Comparison of ENCODE assay signal across 21 cellular contexts in the genomic region with DNA sequence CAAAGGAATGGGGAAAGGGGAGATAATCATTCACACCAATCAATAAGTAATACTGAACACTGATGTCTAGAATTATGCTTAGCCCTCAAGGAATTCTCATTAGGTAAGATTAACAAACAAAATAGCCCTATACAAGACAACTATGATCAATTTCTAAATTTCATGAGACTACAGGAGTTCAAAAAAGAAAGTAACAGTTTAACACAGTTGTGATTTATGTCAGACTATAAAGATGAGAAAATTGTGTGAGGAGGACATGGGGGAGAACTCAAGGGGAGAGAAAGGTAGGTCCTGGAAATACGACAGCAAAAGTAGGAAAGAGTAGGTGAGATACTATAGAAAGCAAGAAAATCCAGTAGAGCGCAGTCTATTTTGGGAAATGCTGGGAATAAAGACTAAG. TPM values are rescaled to one million over a fixed set of nuclear protein-coding genes. Genes with fewer than 3 reads are reported as not detected.
A peak's percentile ranks its signal among the peaks of the same experiment; 100 is the strongest.
DNase-seq lines count a peak whose midpoint lies in the region; ATAC-seq and TF ChIP-seq lines count a peak whose summit lies in the region.
"Had no signal": no experiment of that assay in that cellular context is flagged by ENCODE, and none has a peak within 500 bp of the region (broad histone marks: within the 10 kb centered on the region; RNA-seq: fewer than 3 reads in every experiment).

No MANE protein-coding gene starts in this region.

- no peaks in the 10 kb centered on the region for H3K27me3 Mint-ChIP-seq in CD4-positive, alpha-beta memory T cell
- H3K27me3 Mint-ChIP-seq in immature natural killer cell (ENCODE audit: low read depth in 3 of 3) (peaks cover 0 to 1% (median 0%) of the 10 kb centered on the region in 3 donors), progenitor cell of endocrine pancreas (no peaks in the 10 kb centered on the region)

- intact Hi-C loops in CD4-positive, alpha-beta memory T cell (cut with micrococcal nuclease): no loop called here

- H2AFZ ChIP-seq in SK-N-SH (ENCODE audit: low read depth): no peak overlapping the region
- H2AFZ ChIP-seq: PC-9 had no signal

- no peaks in the 10 kb centered on the region for H3K9me3 ChIP-seq in CD4-positive, alpha-beta memory T cell (ENCODE audit: control insufficient read depth in 1 of 2, low read length in 2 of 2)
- H3K9me3 ChIP-seq in HEK293 (ENCODE audit: control insufficient read depth, insufficient read depth, low read depth, low read length): no peaks in the 10 kb centered on the region
- no peaks in the 10 kb centered on the region for H3K9me3 ChIP-seq in SK-N-SH

- peaks cover 72% of the 10 kb centered on the region for H3K4me1 ChIP-seq in CD4-positive, alpha-beta memory T cell (ENCODE audit: insufficient read depth, low read length)
- H3K4me1 ChIP-seq in HEK293 (ENCODE audit: control insufficient read depth, insufficient read depth, low read length) (peaks cover 7% of the 10 kb centered on the region), SK-N-SH (ENCODE audit: control insufficient read depth in 1 of 2, insufficient read depth in 2 of 2, low read depth in 1 of 2, low read length in 1 of 2) (peaks cover 0 to 2% of the 10 kb centered on the region in 2 experiments; a peak in 1 of 4 replicates)

- H3K4me3 ChIP-seq in CD4-positive, alpha-beta memory T cell (ENCODE audit: low read length in 2 of 2): no peak overlapping the region
- H3K4me3 ChIP-seq in HEK293 (ENCODE audit: low read depth, low read length): no peak overlapping the region
- no peak overlapping the region for H3K4me3 ChIP-seq in SK-N-SH (ENCODE audit: low read depth in 2 of 2, low read length in 1 of 2)
- H3K4me3 ChIP-seq: BLaER1, MG63, PC-9 had no signal

- TF ChIP-seq RAD21 in SK-N-SH (IDR thresholded peaks at IDR 0.05; ENCODE audit: low read length): no peak

- H3K9me2 ChIP-seq in SK-N-SH: no peaks in the 10 kb centered on the region

- peak overlapping the region in 5 of 8 donors; percentile 4 to 51 (median 29) for H3K4me3 Mint-ChIP-seq in CD4-positive, alpha-beta memory T cell
- H3K4me3 Mint-ChIP-seq in immature natural killer cell (peak overlapping the region; percentile 18 to 42 (median 34)), progenitor cell of endocrine pancreas (ENCODE audit: low read depth) (no peak overlapping the region)
- H3K4me3 Mint-ChIP-seq: HFFc6 had no signal

- H3F3A ChIP-seq in SK-N-SH (replicated peaks; ENCODE audit: insufficient read depth): peaks cover 4% of the 10 kb centered on the region

- H3K27ac ChIP-seq in CD4-positive, alpha-beta memory T cell (ENCODE audit: low read depth, low read length): no peak overlapping the region
- no peak overlapping the region for H3K27ac ChIP-seq in HEK293 (ENCODE audit: extremely low read depth, low read depth, low read length)
- no peak overlapping the region for H3K27ac ChIP-seq in SK-N-SH (ENCODE audit: low read depth in 2 of 2, low read length in 1 of 2)
- H3K27ac ChIP-seq: BLaER1, PC-9 had no signal

- H3K36me3 Mint-ChIP-seq in CD4-positive, alpha-beta memory T cell: peaks cover 14 to 23% of the 10 kb centered on the region in 2 donors
- H3K36me3 Mint-ChIP-seq in immature natural killer cell: no peaks in the 10 kb centered on the region
- peaks cover 5% of the 10 kb centered on the region for H3K36me3 Mint-ChIP-seq in progenitor cell of endocrine pancreas (ENCODE audit: insufficient read depth)

- POLR2A ChIA-PET in CD4-positive, alpha-beta memory T cell (lab: Charles Lee; ENCODE audit: partially characterized antibody): no interaction called here
- POLR2A ChIA-PET in HEK293 (lab: Yijun Ruan, JAX) (no interaction called here), SK-N-SH (lab: Yijun Ruan, JAX) (no interaction called here)

- no peaks in the 10 kb centered on the region for H3K36me3 ChIP-seq in CD4-positive, alpha-beta memory T cell (ENCODE audit: insufficient read depth, low read length)
- H3K36me3 ChIP-seq in HEK293 (ENCODE audit: control insufficient read depth in 2 of 2, insufficient read depth in 1 of 2, low read length in 2 of 2): no peaks in the 10 kb centered on the region; a peak in 1 of 3 replicates
- H3K36me3 ChIP-seq in SK-N-SH (replicated peaks in 1 of 2; ENCODE audit: control insufficient read depth in 1 of 2, insufficient read depth in 2 of 2, low read length in 1 of 2): peaks cover 0 to 4% of the 10 kb centered on the region in 2 experiments
- H3K36me3 ChIP-seq: MG63 had no signal

- H3K4me2 ChIP-seq in SK-N-SH: no peak overlapping the region
- H3K4me2 ChIP-seq: BLaER1, PC-9 had no signal

- no peak for DNase-seq in CD4-positive, alpha-beta memory T cell
- DNase-seq in immature natural killer cell (no peak), progenitor cell of endocrine pancreas (ENCODE audit: low spot score, unreplicated experiment) (no peak), SK-N-SH (no peak), NCI-H2081 (lab: John Stamatoyannopoulos, UW) (no peak)
- DNase-seq: DMS79, H7, HFFc6, Kasumi-1, MG63, NCI-H1417 treated with DMSO at 0.1 percent for 48 hours, NCI-H187, NCI-H2227 treated with DMSO at 0.1 percent for 48 hours, NCI-H510A treated with DMSO at 0.1 percent for 48 hours, NCI-H748 treated with DMSO at 0.1 percent for 48 hours, PC-9, RPMI8226, SHP77 had no signal

- peaks cover 100% of the 10 kb centered on the region for H3K79me2 ChIP-seq in SK-N-SH (ENCODE audit: insufficient read depth)

- WGBS in SK-N-SH (ENCODE audit: low lambda C conversion rate): 94% methylated on average over 2 of the region's 2 CpGs

- TF ChIP-seq CTCF in HEK293 (tag by site-specific recombination; IDR thresholded peaks at IDR 0.05): no peak
- no peak for TF ChIP-seq CTCF in progenitor cell of endocrine pancreas (IDR thresholded peaks at IDR 0.05; ENCODE audit: unreplicated experiment)
- TF ChIP-seq CTCF in SK-N-SH (IDR thresholded peaks at IDR 0.05): no peak

- peaks cover 0 to 4% (median 0%) of the 10 kb centered on the region in 8 donors for H3K9me3 Mint-ChIP-seq in CD4-positive, alpha-beta memory T cell
- no peaks in the 10 kb centered on the region for H3K9me3 Mint-ChIP-seq in immature natural killer cell
- H3K9me3 Mint-ChIP-seq in progenitor cell of endocrine pancreas (ENCODE audit: low read depth): peaks cover 6% of the 10 kb centered on the region
- H3K9me3 Mint-ChIP-seq: HFFc6 had no signal

- H3K27me3 ChIP-seq in CD4-positive, alpha-beta memory T cell (ENCODE audit: insufficient read depth, low read length): no peaks in the 10 kb centered on the region
- no peaks in the 10 kb centered on the region for H3K27me3 ChIP-seq in SK-N-SH (ENCODE audit: insufficient read depth)
- H3K27me3 ChIP-seq: BLaER1, MG63 had no signal

- ATAC-seq in HG03045 (IDR thresholded peaks at IDR 0.05; ENCODE audit: unreplicated experiment): no peak

- CTCF ChIA-PET in CD4-positive, alpha-beta memory T cell (lab: Charles Lee; ENCODE audit: partially characterized antibody): no interaction called here
- CTCF ChIA-PET in HEK293 (lab: Yijun Ruan, JAX) (no interaction called here), SK-N-SH (lab: Yijun Ruan, JAX) (no interaction called here)

- no peak for TF ChIP-seq EP300 in SK-N-SH (IDR thresholded peaks at IDR 0.05; ENCODE audit: borderline replicate concordance in 1 of 2, low read depth in 1 of 2, low read length in 1 of 2)

- no peak overlapping the region for H3K9ac ChIP-seq in SK-N-SH
- H3K9ac ChIP-seq: BLaER1 had no signal

- H3K4me1 Mint-ChIP-seq in CD4-positive, alpha-beta memory T cell: peaks cover 55 to 88% (median 73%) of the 10 kb centered on the region in 4 donors
- peaks cover 83 to 93% of the 10 kb centered on the region in 2 donors for H3K4me1 Mint-ChIP-seq in immature natural killer cell
- H3K4me1 Mint-ChIP-seq in progenitor cell of endocrine pancreas (ENCODE audit: low read depth): peaks cover 11% of the 10 kb centered on the region

- H4K20me1 ChIP-seq in SK-N-SH (ENCODE audit: insufficient read depth): peaks cover 94% of the 10 kb centered on the region

- peak overlapping the region in 1 of 7 donors; percentile 3 for H3K27ac Mint-ChIP-seq in CD4-positive, alpha-beta memory T cell
- peak overlapping the region in 5 of 6 donors; percentile 0 to 22 (median 4) for H3K27ac Mint-ChIP-seq in immature natural killer cell
- peak overlapping the region; percentile 20 for H3K27ac Mint-ChIP-seq in progenitor cell of endocrine pancreas
- H3K27ac Mint-ChIP-seq: HFFc6 had no signal

TF ChIP-seq in HEK293, 187 proteins besides CTCF, POLR2A, EP300 and RAD21:
- TF ChIP-seq PRDM1 (tag by site-specific recombination; IDR thresholded peaks at IDR 0.05): peak; percentile 6; the same call in 1 of the 2 replicates
- TF ChIP-seq ZNF132 (tag by site-specific recombination; IDR thresholded peaks at IDR 0.05; ENCODE audit: borderline replicate concordance): no peak

TF ChIP-seq in SK-N-SH, 30 proteins besides CTCF, POLR2A, EP300 and RAD21 (continues in another document):
- TF ChIP-seq RXRA (IDR thresholded peaks at IDR 0.05; ENCODE audit: borderline replicate concordance, low read depth) (no peak), GABPA (IDR thresholded peaks at IDR 0.05; ENCODE audit: low read depth) (no peak), GATA2 (CRISPR knock-in tag; IDR thresholded peaks at IDR 0.05) (no peak), YY1 (IDR thresholded peaks at IDR 0.05; ENCODE audit: low read depth) (no peak), TCF12 (IDR thresholded peaks at IDR 0.05) (no peak)
- TF ChIP-seq, protein P1, sequence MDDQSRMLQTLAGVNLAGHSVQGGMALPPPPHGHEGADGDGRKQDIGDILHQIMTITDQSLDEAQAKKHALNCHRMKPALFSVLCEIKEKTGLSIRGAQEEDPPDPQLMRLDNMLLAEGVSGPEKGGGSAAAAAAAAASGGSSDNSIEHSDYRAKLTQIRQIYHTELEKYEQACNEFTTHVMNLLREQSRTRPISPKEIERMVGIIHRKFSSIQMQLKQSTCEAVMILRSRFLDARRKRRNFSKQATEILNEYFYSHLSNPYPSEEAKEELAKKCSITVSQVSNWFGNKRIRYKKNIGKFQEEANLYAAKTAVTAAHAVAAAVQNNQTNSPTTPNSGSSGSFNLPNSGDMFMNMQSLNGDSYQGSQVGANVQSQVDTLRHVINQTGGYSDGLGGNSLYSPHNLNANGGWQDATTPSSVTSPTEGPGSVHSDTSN (IDR thresholded peaks at IDR 0.05): no peak

RNA-seq across cellular contexts. Expression of a gene that starts 14.9 kb away (rescaled TPM):
- 10 to 100 TPM; 80.7 to 82.8 TPM for total RNA-seq in CD4-positive, alpha-beta memory T cell
- polyA plus RNA-seq in CD4-positive, alpha-beta memory T cell: 10 to 100 TPM; 13.0 to 52.2 TPM
- 10 to 100 TPM; 15.3 to 56.7 (median 16.0) TPM for polyA plus RNA-seq in immature natural killer cell
- total RNA-seq in progenitor cell of endocrine pancreas: 59.4 and 62.0 TPM in 2 replicates
- 4.9 and 6.7 TPM in 2 replicates for polyA plus RNA-seq in SK-N-SH (2012; rRNA removed)
- polyA plus RNA-seq in SK-N-SH (2012; cell fraction: cytosol; rRNA removed): 6.7 and 9.7 TPM in 2 replicates
- 12.3 and 22.5 TPM in 2 replicates for polyA plus RNA-seq in SK-N-SH (2012; cell fraction: nucleus; rRNA removed)
